Comparison of ENCODE assay signal across 1 cellular context in genomic region chr5:34858798-34859197, GRCh38.
TF ChIP-seq lines count a peak whose summit lies in the region.

No MANE protein-coding gene starts in this region.

TF ChIP-seq in WTC11, 78 proteins besides CTCF, POLR2A, EP300 and RAD21:
- TF ChIP-seq IRF1 (CRISPR knock-in tag; IDR thresholded peaks at IDR 0.05) (no peak), USF1 (CRISPR knock-in tag; IDR thresholded peaks at IDR 0.05) (no peak), ARID4B (CRISPR knock-in tag; IDR thresholded peaks at IDR 0.05; ENCODE audit: borderline replicate concordance) (no peak), PREB (CRISPR knock-in tag; IDR thresholded peaks at IDR 0.05; ENCODE audit: borderline replicate concordance) (no peak), FOXP4 (CRISPR knock-in tag; IDR thresholded peaks at IDR 0.05) (no peak), ATF6 (CRISPR knock-in tag; IDR thresholded peaks at IDR 0.05) (no peak), OVOL2 (CRISPR knock-in tag; IDR thresholded peaks at IDR 0.05; ENCODE audit: borderline replicate concordance) (no peak), JAZF1 (CRISPR knock-in tag; IDR thresholded peaks at IDR 0.05) (no peak), CREM (CRISPR knock-in tag; IDR thresholded peaks at IDR 0.05) (no peak), HMGXB4 (CRISPR knock-in tag; IDR thresholded peaks at IDR 0.05) (no peak), ZNF138 (CRISPR knock-in tag; conservative IDR thresholded peaks at IDR 0.05) (no peak), ETV6 (CRISPR knock-in tag; IDR thresholded peaks at IDR 0.05) (no peak)
TF ChIP-seq in WTC11: peak in this region for 0.
